12 cellular contexts compared by ENCODE assay signal in genomic region chr21:35294231-35294898, GRCh38.
A peak's percentile ranks its signal among the peaks of the same experiment; 100 is the strongest.
DNase-seq lines count a peak whose midpoint lies in the region; ATAC-seq, FAIRE-seq and TF ChIP-seq lines count a peak whose summit lies in the region.
"Had no signal": no experiment of that assay in that cellular context is flagged by ENCODE, and none has a peak within 500 bp of the region (broad histone marks: within the 10 kb centered on the region; RNA-seq: fewer than 3 reads in every experiment).

No MANE protein-coding gene starts in this region.

- intact Hi-C loops in activated naive CD4-positive, alpha-beta T cell treated with anti-CD3 and anti-CD28 coated beads for 36 hours (cut with micrococcal nuclease), result no loop called here
- intact Hi-C loops in kidney (cut with DNase I), result no loop called here

- no peaks in the 10 kb centered on the region for H3K27me3 Mint-ChIP-seq in activated naive CD4-positive, alpha-beta T cell treated with anti-CD3 and anti-CD28 coated beads for 36 hours (ENCODE audit: low read depth)

- peak; percentile 63 for ATAC-seq in foreskin keratinocyte
- no peak for ATAC-seq in HG02938 (IDR thresholded peaks at IDR 0.05; ENCODE audit: unreplicated experiment)
- ATAC-seq: lower lobe of right lung had no signal

- no peaks in the 10 kb centered on the region for H3K27me3 ChIP-seq in foreskin keratinocyte

- H3K9ac ChIP-seq in kidney (ENCODE audit: low read length in 2 of 2), result no peak overlapping the region

- CTCF ChIA-PET in activated naive CD4-positive, alpha-beta T cell treated with anti-CD3 and anti-CD28 coated beads for 36 hours (lab: Charles Lee), result interaction anchor here (0.7 kb wide), 2 partner anchors 139 to 722 kb away, joined by 3 read pairs; no protein-coding TSS in a partner anchor

- no peaks in the 10 kb centered on the region for H3K36me3 ChIP-seq in kidney (ENCODE audit: control insufficient read depth in 1 of 2, insufficient read depth in 2 of 2, low read length in 2 of 2)
- H3K36me3 ChIP-seq: lower lobe of right lung had no signal

- H3K4me3 Mint-ChIP-seq in activated naive CD4-positive, alpha-beta T cell treated with anti-CD3 and anti-CD28 coated beads for 36 hours, result no peak overlapping the region
- H3K4me3 Mint-ChIP-seq: activated B cell treated with CpG ODN at 0.5 μM for 24 hours had no signal

- no peaks in the 10 kb centered on the region for H3K36me3 Mint-ChIP-seq in activated naive CD4-positive, alpha-beta T cell treated with anti-CD3 and anti-CD28 coated beads for 36 hours (ENCODE audit: low read depth)

- peak; percentile 39 for DNase-seq in activated naive CD4-positive, alpha-beta T cell treated with anti-CD3 and anti-CD28 coated beads for 36 hours
- DNase-seq in activated naive CD4-positive, alpha-beta T cell (lab: John Stamatoyannopoulos, UW), result no peak
- DNase-seq in NCI-H69 (lab: John Stamatoyannopoulos, UW) (peak; percentile 86), foreskin keratinocyte (peak; percentile 71 to 81), urothelium cell line (ENCODE audit: low spot score) (peak; percentile 54), kidney (no peak), dedifferentiated amniotic fluid mesenchymal stem cell (ENCODE audit: extremely low spot score) (no peak)
- DNase-seq: activated B cell treated with CpG ODN at 0.5 μM for 24 hours, lower lobe of right lung had no signal

- FAIRE-seq in urothelium cell line (lab: Jason Lieb, UNC), result no peak
- no peak for FAIRE-seq in kidney (lab: Jason Lieb, UNC)
- FAIRE-seq: endometrium had no signal

- H3K27ac ChIP-seq in foreskin keratinocyte (peak overlapping the region; percentile 66), kidney (ENCODE audit: low read depth in 2 of 2, low read length in 2 of 2) (no peak overlapping the region)
- H3K27ac ChIP-seq: lower lobe of right lung, RWPE1 had no signal

- peaks cover 18% of the 10 kb centered on the region for H3K4me1 ChIP-seq in foreskin keratinocyte
- no peaks in the 10 kb centered on the region for H3K4me1 ChIP-seq in kidney (ENCODE audit: control insufficient read depth in 1 of 2, insufficient read depth in 1 of 2, low read depth in 1 of 2, low read length in 2 of 2)
- H3K4me1 ChIP-seq: lower lobe of right lung had no signal

- no peak overlapping the region for H3K27ac Mint-ChIP-seq in activated naive CD4-positive, alpha-beta T cell treated with anti-CD3 and anti-CD28 coated beads for 36 hours
- H3K27ac Mint-ChIP-seq: activated B cell treated with CpG ODN at 0.5 μM for 24 hours had no signal

- peaks cover 21% of the 10 kb centered on the region for H3K4me1 Mint-ChIP-seq in activated naive CD4-positive, alpha-beta T cell treated with anti-CD3 and anti-CD28 coated beads for 36 hours (ENCODE audit: low read depth)

- no peak for TF ChIP-seq CTCF in foreskin keratinocyte (conservative IDR thresholded peaks at IDR 0.05)
- TF ChIP-seq CTCF in kidney (IDR thresholded peaks at IDR 0.05; ENCODE audit: borderline replicate concordance, extremely low read depth, insufficient read depth), result no peak

- H3K4me3 ChIP-seq in kidney (ENCODE audit: low read length in 2 of 2), result no peak overlapping the region
- H3K4me3 ChIP-seq: lower lobe of right lung had no signal

- no peaks in the 10 kb centered on the region for H3K9me3 ChIP-seq in kidney (ENCODE audit: control insufficient read depth in 1 of 2, low read length in 2 of 2)
- H3K9me3 ChIP-seq: lower lobe of right lung had no signal

- H3K9me3 Mint-ChIP-seq in activated naive CD4-positive, alpha-beta T cell treated with anti-CD3 and anti-CD28 coated beads for 36 hours, result no peaks in the 10 kb centered on the region
- H3K9me3 Mint-ChIP-seq: activated B cell treated with CpG ODN at 0.5 μM for 24 hours had no signal

Comparison
In these comparisons a context has a peak if more than half of its experiments do, and no peak if none do; other contexts are left out.
1. DNase-seq: peak in activated naive CD4-positive, alpha-beta T cell treated with anti-CD3 and anti-CD28 coated beads for 36 hours (single experiment), NCI-H69 (single experiment), foreskin keratinocyte (2 of 2) and urothelium cell line (single experiment); none in activated naive CD4-positive, alpha-beta T cell (0 of 4), kidney (single experiment) and dedifferentiated amniotic fluid mesenchymal stem cell (single experiment).